8 cellular contexts compared by ENCODE assay signal in genomic region chr18:57649536-57650495, GRCh38. TPM values are rescaled to one million over a fixed set of nuclear protein-coding genes. Genes with fewer than 3 reads are reported as not detected.
DNase-seq lines count a peak whose midpoint lies in the region; FAIRE-seq and TF ChIP-seq lines count a peak whose summit lies in the region.

No MANE protein-coding gene starts in this region.

- H3K27ac ChIP-seq in OCI-LY3 (ENCODE audit: low read length) (peak overlapping the region; percentile 86), Karpas-422 (ENCODE audit: low read length) (no peak overlapping the region)

- H2AFZ ChIP-seq in OCI-LY3 (ENCODE audit: low read depth, low read length) (peak overlapping the region; percentile 12), Karpas-422 (ENCODE audit: low read length) (no peak overlapping the region)

- no peaks in the 10 kb centered on the region for H3K27me3 ChIP-seq in OCI-LY3 (ENCODE audit: low read depth, low read length)
- no peaks in the 10 kb centered on the region for H3K27me3 ChIP-seq in Karpas-422 (ENCODE audit: low read length)

- H3K4me3 ChIP-seq in OCI-LY3 (ENCODE audit: low read length) = peak overlapping the region; percentile 56
- H3K4me3 ChIP-seq in Karpas-422 (ENCODE audit: low read length) = no peak overlapping the region

- peak overlapping the region; percentile 79 for H3K4me2 ChIP-seq in OCI-LY3 (ENCODE audit: low read length)
- no peak overlapping the region for H3K4me2 ChIP-seq in Karpas-422 (ENCODE audit: low read depth, low read length, poor library complexity, severe bottlenecking)

- in situ Hi-C loops in GM13976 (cut with MboI; ENCODE audit: low sequenced_read_pairs, unreplicated experiment) = loop anchor here (25.0 kb wide), 2 partner anchors 212 to 462 kb away; no protein-coding TSS in a partner anchor

- FAIRE-seq in islet of Langerhans (lab: Jason Lieb, UNC) = peak; percentile 61

- H3K4me1 ChIP-seq in OCI-LY3 (ENCODE audit: low read length) = peaks cover 31% of the 10 kb centered on the region
- no peaks in the 10 kb centered on the region for H3K4me1 ChIP-seq in Karpas-422 (ENCODE audit: low read length)

- H3K79me2 ChIP-seq in OCI-LY3 (ENCODE audit: low read length) (peaks cover 39% of the 10 kb centered on the region), Karpas-422 (ENCODE audit: low read length) (peaks cover 86% of the 10 kb centered on the region)

- H4K20me1 ChIP-seq in OCI-LY3 (ENCODE audit: insufficient read depth, low read length) = no peaks in the 10 kb centered on the region
- H4K20me1 ChIP-seq in Karpas-422 (ENCODE audit: insufficient read depth, low read depth, low read length) = no peaks in the 10 kb centered on the region

- DNase-seq in GM13976 (ENCODE audit: low spot score) = peak; percentile 39
- DNase-seq in HCEC 1CT = peak; percentile 92
- DNase-seq in T-helper 1 cell = no peak
- no peak for DNase-seq in Karpas-422
- no peak for DNase-seq in stimulated activated naive CD4-positive, alpha-beta T cell (lab: John Stamatoyannopoulos, UW)
- DNase-seq in NCI-H446 treated with DMSO at 0.1 percent for 48 hours (lab: John Stamatoyannopoulos, UW) = no peak

- peak overlapping the region; percentile 69 for H3K9ac ChIP-seq in OCI-LY3 (ENCODE audit: low read length)
- H3K9ac ChIP-seq in Karpas-422 (ENCODE audit: low read length) = no peak overlapping the region

- peaks cover 18% of the 10 kb centered on the region for H3K36me3 ChIP-seq in OCI-LY3 (replicated peaks; ENCODE audit: low read depth, low read length)
- no peaks in the 10 kb centered on the region for H3K36me3 ChIP-seq in Karpas-422 (ENCODE audit: insufficient read depth, low read length)

- no peaks in the 10 kb centered on the region for H3K9me2 ChIP-seq in Karpas-422 (replicated peaks; ENCODE audit: insufficient read depth, low read length)

- peaks cover 2% of the 10 kb centered on the region; the same call in 1 of the 2 replicates for H3K9me3 ChIP-seq in OCI-LY3 (ENCODE audit: insufficient read depth, low read length)
- H3K9me3 ChIP-seq in Karpas-422 (ENCODE audit: low read length) = peaks cover 4% of the 10 kb centered on the region; the same call in 1 of the 2 replicates

- TF ChIP-seq CTCF in GM13976 (IDR thresholded peaks at IDR 0.05; ENCODE audit: borderline replicate concordance, control extremely low read depth, extremely low read depth, insufficient read depth, missing control alignments) = no peak
- TF ChIP-seq CTCF in OCI-LY3 (IDR thresholded peaks at IDR 0.05; ENCODE audit: low read depth, low read length) = no peak

RNA-seq across cellular contexts. Expression of gene NARS1, which starts 28.2 kb away (rescaled TPM):
- total RNA-seq in Karpas-422 (2014; rRNA removed; shearing (Covaris generic); ENCODE audit: low replicate concordance) = 125 and 143 TPM in 2 replicates

Comparison
In these comparisons a context has a peak if more than half of its experiments do, and no peak if none do; other contexts are left out.
1. DNase-seq: peak in GM13976 (single experiment) and HCEC 1CT (single experiment); none in T-helper 1 cell (0 of 5), Karpas-422 (single experiment), stimulated activated naive CD4-positive, alpha-beta T cell (0 of 6) and NCI-H446 treated with DMSO at 0.1 percent for 48 hours (single experiment).